In genomic region chr17:49873926-49874325, GRCh38 we compare ENCODE assay signal across 23 cellular contexts. TPM values are rescaled to one million over a fixed set of nuclear protein-coding genes. Genes with fewer than 3 reads are reported as not detected.
DNase-seq lines count a peak whose midpoint lies in the region; ATAC-seq and TF ChIP-seq lines count a peak whose summit lies in the region.
"Had no signal": no experiment of that assay in that cellular context is flagged by ENCODE, and none has a peak within 500 bp of the region (broad histone marks: within the 10 kb centered on the region; RNA-seq: fewer than 3 reads in every experiment).

No MANE protein-coding gene starts in this region.

- H3K4me2 ChIP-seq in PC-9, result peak overlapping the region; percentile 32

- no peak for ATAC-seq in stimulated activated effector memory CD8-positive, alpha-beta T cell treated with anti-CD3 and anti-CD28 coated beads, Interleukin-12 subunit alpha, Interleukin-12 subunit beta, amount 100 ng/mL, for 72 hours
- ATAC-seq in HG03039 (IDR thresholded peaks at IDR 0.05; ENCODE audit: unreplicated experiment) (no peak), HG03457 (IDR thresholded peaks at IDR 0.05; ENCODE audit: unreplicated experiment) (no peak)
- ATAC-seq: HCT116, K562 had no signal

- H4K20me1 ChIP-seq in PC-9 (ENCODE audit: insufficient read depth), result no peaks in the 10 kb centered on the region
- H4K20me1 ChIP-seq: BLaER1 had no signal

- no peaks in the 10 kb centered on the region for H3K9me2 ChIP-seq in PC-9 (ENCODE audit: insufficient read depth)

- DNase-seq in T-helper 1 cell (no peak), PC-9 (no peak), islet precursor cell (peak; percentile 61), HEK293T (ENCODE audit: extremely low spot score) (no peak)
- DNase-seq in stimulated activated effector memory CD8-positive, alpha-beta T cell treated with anti-CD3 and anti-CD28 coated beads, Interleukin-12 subunit alpha, Interleukin-12 subunit beta, amount 100 ng/mL, for 72 hours (ENCODE audit: low spot score in 2 of 2), result no peak
- DNase-seq: 8988T; CD4-positive, alpha-beta memory T cell; DMS 273 treated with DMSO at 0.1 percent for 48 hours; GDM1; GOT3; H7; IMR-90 had no signal

- H3K36me3 ChIP-seq in PC-9 (ENCODE audit: low read depth), result no peaks in the 10 kb centered on the region
- H3K36me3 ChIP-seq: BLaER1 had no signal

- H2AFZ ChIP-seq in PC-9, result no peak overlapping the region

- H3K4me3 ChIP-seq in PC-9, result no peak overlapping the region
- H3K4me3 ChIP-seq: BLaER1, K562 had no signal

- peaks cover 10% of the 10 kb centered on the region for H3K27me3 Mint-ChIP-seq in T-helper 1 cell treated with Interleukin-12 subunit alpha and Interleukin-12 subunit beta and Interleukin-4 antibody, amounts not matched to agents 30 μg/mL and 1 μg/mL, for 36 hours (ENCODE audit: low read depth)

- no peaks in the 10 kb centered on the region for H3K27me3 ChIP-seq in PC-9 (ENCODE audit: insufficient read depth, low read depth)

- H3K36me3 Mint-ChIP-seq in T-helper 1 cell treated with Interleukin-12 subunit alpha and Interleukin-12 subunit beta and Interleukin-4 antibody, amounts not matched to agents 30 μg/mL and 1 μg/mL, for 36 hours (ENCODE audit: low read depth), result no peaks in the 10 kb centered on the region
- no peaks in the 10 kb centered on the region for H3K36me3 Mint-ChIP-seq in stimulated activated effector memory CD8-positive, alpha-beta T cell treated with anti-CD3 and anti-CD28 coated beads, Interleukin-12 subunit alpha, Interleukin-12 subunit beta, amount 100 ng/mL, for 72 hours
- H3K36me3 Mint-ChIP-seq: CD14-positive monocyte; CD4-positive, alpha-beta memory T cell had no signal

- CTCF ChIA-PET in PC-9 (lab: Charles Lee), result no interaction called here
- CTCF ChIA-PET in HEK293T (lab: Yijun Ruan, JAX), result interaction anchor here (0.9 to 1.2 kb wide), 3 partner anchors 20 to 220 kb away, joined by 3 to 4 read pairs (median 3); no protein-coding TSS in a partner anchor

- no peak for TF ChIP-seq CTCF in PC-9 (conservative IDR thresholded peaks at IDR 0.05)

- no peaks in the 10 kb centered on the region for H3K9me3 Mint-ChIP-seq in T-helper 1 cell treated with Interleukin-12 subunit alpha and Interleukin-12 subunit beta and Interleukin-4 antibody, amounts not matched to agents 30 μg/mL and 1 μg/mL, for 36 hours
- no peaks in the 10 kb centered on the region for H3K9me3 Mint-ChIP-seq in stimulated activated effector memory CD8-positive, alpha-beta T cell treated with anti-CD3 and anti-CD28 coated beads, Interleukin-12 subunit alpha, Interleukin-12 subunit beta, amount 100 ng/mL, for 72 hours
- H3K9me3 Mint-ChIP-seq: CD14-positive monocyte; CD4-positive, alpha-beta memory T cell had no signal

- no peaks in the 10 kb centered on the region for H3K79me2 ChIP-seq in PC-9 (ENCODE audit: low read depth)

- no peak overlapping the region for H3K27ac ChIP-seq in PC-9
- H3K27ac ChIP-seq: BLaER1, HL-60 had no signal

- no TSS peak for BruUV-seq in PC-9 (replicated peaks; lab: Mats Ljungman, UMichigan)

- peaks cover 9% of the 10 kb centered on the region for H3K4me1 Mint-ChIP-seq in T-helper 1 cell treated with Interleukin-12 subunit alpha and Interleukin-12 subunit beta and Interleukin-4 antibody, amounts not matched to agents 30 μg/mL and 1 μg/mL, for 36 hours (ENCODE audit: low read depth)
- peaks cover 11% of the 10 kb centered on the region for H3K4me1 Mint-ChIP-seq in stimulated activated effector memory CD8-positive, alpha-beta T cell treated with anti-CD3 and anti-CD28 coated beads, Interleukin-12 subunit alpha, Interleukin-12 subunit beta, amount 100 ng/mL, for 72 hours

- H3K4me3 Mint-ChIP-seq in T-helper 1 cell treated with Interleukin-12 subunit alpha and Interleukin-12 subunit beta and Interleukin-4 antibody, amounts not matched to agents 30 μg/mL and 1 μg/mL, for 36 hours, result no peak overlapping the region
- no peak overlapping the region for H3K4me3 Mint-ChIP-seq in stimulated activated effector memory CD8-positive, alpha-beta T cell treated with anti-CD3 and anti-CD28 coated beads, Interleukin-12 subunit alpha, Interleukin-12 subunit beta, amount 100 ng/mL, for 72 hours
- H3K4me3 Mint-ChIP-seq: CD14-positive monocyte had no signal

- H3F3A ChIP-seq in PC-9 (ENCODE audit: insufficient read depth, low read depth), result peaks cover 6% of the 10 kb centered on the region

- peaks cover 15% of the 10 kb centered on the region for H3K4me1 ChIP-seq in PC-9 (replicated peaks; ENCODE audit: insufficient read depth)

- H3K9me3 ChIP-seq in PC-9 (ENCODE audit: insufficient read depth, low read depth), result no peaks in the 10 kb centered on the region
- H3K9me3 ChIP-seq: BLaER1 had no signal

- POLR2A ChIA-PET in PC-9 (lab: Charles Lee; ENCODE audit: unreplicated experiment) (interaction anchor here (0.7 kb wide), 1 partner anchor 52 kb away, joined by 5 read pairs; no protein-coding TSS in a partner anchor), HEK293T (lab: Yijun Ruan, JAX) (no interaction called here)

- intact Hi-C loops in PC-9 (cut with micrococcal nuclease; ENCODE audit: unreplicated experiment), result no loop called here

- H3K27ac Mint-ChIP-seq in T-helper 1 cell treated with Interleukin-12 subunit alpha and Interleukin-12 subunit beta and Interleukin-4 antibody, amounts not matched to agents 30 μg/mL and 1 μg/mL, for 36 hours, result peak overlapping the region; percentile 55
- H3K27ac Mint-ChIP-seq in stimulated activated effector memory CD8-positive, alpha-beta T cell treated with anti-CD3 and anti-CD28 coated beads, Interleukin-12 subunit alpha, Interleukin-12 subunit beta, amount 100 ng/mL, for 72 hours, result peak overlapping the region; percentile 45
- H3K27ac Mint-ChIP-seq: CD14-positive monocyte had no signal

TF ChIP-seq in HEK293T, 16 proteins besides CTCF, POLR2A, EP300 and RAD21:
- TF ChIP-seq NFRKB (IDR thresholded peaks at IDR 0.05), result no peak
- no peak for TF ChIP-seq FOXA1 (IDR thresholded peaks at IDR 0.05)
- TF ChIP-seq CTBP1 (IDR thresholded peaks at IDR 0.05; ENCODE audit: borderline replicate concordance), result no peak
- TF ChIP-seq FOXK2 (IDR thresholded peaks at IDR 0.05), result no peak
- TF ChIP-seq ZNF384 (IDR thresholded peaks at IDR 0.05), result no peak
- TF ChIP-seq ARNT (IDR thresholded peaks at IDR 0.05), result no peak
- TF ChIP-seq LEF1 (IDR thresholded peaks at IDR 0.05; ENCODE audit: borderline replicate concordance), result no peak
- no peak for TF ChIP-seq L3MBTL2 (conservative IDR thresholded peaks at IDR 0.05)
TF ChIP-seq in HEK293T: peak in this region for 0.

RNA-seq across cellular contexts. Expression of gene TAC4, which starts 26.1 kb away (rescaled TPM):
- not detected in 2 replicates for total RNA-seq in PC-9 (2021)
- total RNA-seq: A673; CD4-positive, alpha-beta memory T cell; Daoy; H7; HT1080; IMR-90; K562 had no signal
